ENCODE assay signal across 14 cellular contexts in genomic region chr2:230687498-230687897, GRCh38. TPM values are rescaled to one million over a fixed set of nuclear protein-coding genes. Genes with fewer than 3 reads are reported as not detected.
DNase-seq lines count a peak whose midpoint lies in the region; ATAC-seq, FAIRE-seq and TF ChIP-seq lines count a peak whose summit lies in the region.
"Had no signal": no experiment of that assay in that cellular context is flagged by ENCODE, and none has a peak within 500 bp of the region (broad histone marks: within the 10 kb centered on the region; RNA-seq: fewer than 3 reads in every experiment).

No MANE protein-coding gene starts in this region.

- H3K4me3 ChIP-seq in A549: no peak overlapping the region
- H3K4me3 ChIP-seq in CD4-positive, alpha-beta memory T cell (ENCODE audit: low read length in 2 of 2): no peak overlapping the region
- H3K4me3 ChIP-seq: spleen, tibial artery had no signal

- H3K27me3 Mint-ChIP-seq in CD4-positive, alpha-beta memory T cell: peaks cover 0 to 2% of the 10 kb centered on the region in 2 donors
- H3K27me3 Mint-ChIP-seq in endothelial cell (ENCODE audit: unreplicated experiment): peaks cover 2% of the 10 kb centered on the region
- H3K27me3 Mint-ChIP-seq: natural killer cell treated with Interleukin-12 subunit alpha and Interleukin-12 subunit beta and Interleukin-15 and Interleukin-18, amount 100 ng/mL, for 72 hours had no signal

- no peak for TF ChIP-seq POLR2A in A549 (IDR thresholded peaks at IDR 0.05; ENCODE audit: low read length)

- H3K9me3 ChIP-seq in A549: no peaks in the 10 kb centered on the region
- H3K9me3 ChIP-seq in CD4-positive, alpha-beta memory T cell (ENCODE audit: control insufficient read depth in 1 of 2, low read length in 2 of 2): no peaks in the 10 kb centered on the region
- H3K9me3 ChIP-seq: tibial artery had no signal

- H3K27ac Mint-ChIP-seq in CD4-positive, alpha-beta memory T cell: peak overlapping the region in 1 of 7 donors; percentile 78
- no peak overlapping the region for H3K27ac Mint-ChIP-seq in endothelial cell (ENCODE audit: unreplicated experiment)
- H3K27ac Mint-ChIP-seq: natural killer cell treated with Interleukin-12 subunit alpha and Interleukin-12 subunit beta and Interleukin-15 and Interleukin-18, amount 100 ng/mL, for 72 hours had no signal

- TF ChIP-seq EP300 in A549 (IDR thresholded peaks at IDR 0.05): no peak

- peak; percentile 70 to 74; a peak in 5 of 6 replicates for ATAC-seq in A549
- ATAC-seq: natural killer cell treated with Interleukin-12 subunit alpha and Interleukin-12 subunit beta and Interleukin-15 and Interleukin-18, amount 100 ng/mL, for 72 hours had no signal

- CTCF ChIA-PET in A549 (lab: Yijun Ruan, JAX): interaction anchor here (0.7 kb wide), 1 partner anchor 24 kb away, joined by 3 read pairs; no protein-coding TSS in a partner anchor
- CTCF ChIA-PET in CD4-positive, alpha-beta memory T cell (lab: Charles Lee; ENCODE audit: partially characterized antibody): interaction anchor here (1.3 kb wide), 1 partner anchor 12 kb away, joined by 3 read pairs; no protein-coding TSS in a partner anchor

- peaks cover 0 to 9% (median 3%) of the 10 kb centered on the region in 4 donors for H3K4me1 Mint-ChIP-seq in CD4-positive, alpha-beta memory T cell
- H3K4me1 Mint-ChIP-seq in endothelial cell (ENCODE audit: unreplicated experiment): no peaks in the 10 kb centered on the region

- H3K27me3 ChIP-seq in CD4-positive, alpha-beta memory T cell (ENCODE audit: insufficient read depth, low read length): no peaks in the 10 kb centered on the region
- H3K27me3 ChIP-seq: spleen had no signal

- peak; percentile 46 for FAIRE-seq in A549 (lab: Jason Lieb, UNC)

- peaks cover 53% of the 10 kb centered on the region for H3K4me1 ChIP-seq in A549
- H3K4me1 ChIP-seq in CD4-positive, alpha-beta memory T cell (ENCODE audit: insufficient read depth, low read length): no peaks in the 10 kb centered on the region
- H3K4me1 ChIP-seq: spleen had no signal

- H3K36me3 Mint-ChIP-seq in CD4-positive, alpha-beta memory T cell: no peaks in the 10 kb centered on the region
- H3K36me3 Mint-ChIP-seq in endothelial cell (ENCODE audit: low read depth, unreplicated experiment): no peaks in the 10 kb centered on the region
- H3K36me3 Mint-ChIP-seq: natural killer cell treated with Interleukin-12 subunit alpha and Interleukin-12 subunit beta and Interleukin-15 and Interleukin-18, amount 100 ng/mL, for 72 hours had no signal

- H3K27ac ChIP-seq in A549: peak overlapping the region; percentile 53 to 77
- H3K27ac ChIP-seq in CD4-positive, alpha-beta memory T cell (ENCODE audit: low read depth, low read length): no peak overlapping the region
- H3K27ac ChIP-seq in substantia nigra (ENCODE audit: low read depth, low read length, poor library complexity, severe bottlenecking): no peak overlapping the region
- H3K27ac ChIP-seq: spleen, tibial artery had no signal

- TF ChIP-seq CTCF in A549 (IDR thresholded peaks at IDR 0.05): no peak
- no peak for TF ChIP-seq CTCF in endothelial cell (IDR thresholded peaks at IDR 0.05; ENCODE audit: unreplicated experiment)

- DNase-seq in A549 (ENCODE audit: low read depth in 1 of 2, low spot score in 1 of 2): peak; percentile 38 to 56
- DNase-seq in HT1080 (ENCODE audit: low read depth): peak; percentile 88
- peak; percentile 49 for DNase-seq in astrocyte of the hippocampus (ENCODE audit: low read depth, low spot score)
- DNase-seq in kidney glomerular epithelial cell (lab: John Stamatoyannopoulos, UW): peak; percentile 21
- DNase-seq in SIG-M5 treated with dmso at 0.1 percent for 504 hours (lab: John Stamatoyannopoulos, UW; ENCODE audit: unreplicated experiment): no peak
- DNase-seq in CD4-positive, alpha-beta memory T cell: no peak
- no peak for DNase-seq in substantia nigra (lab: John Stamatoyannopoulos, UW)
- DNase-seq in endothelial cell (ENCODE audit: low spot score): no peak
- DNase-seq: aorta, erythroblast, MM.1S, spleen, tibial artery had no signal

- POLR2A ChIA-PET in A549 (lab: Yijun Ruan, JAX): no interaction called here
- POLR2A ChIA-PET in CD4-positive, alpha-beta memory T cell (lab: Charles Lee; ENCODE audit: partially characterized antibody): no interaction called here

- H3K4me2 ChIP-seq in A549: peak overlapping the region; percentile 67

- H3K9me3 Mint-ChIP-seq in CD4-positive, alpha-beta memory T cell: no peaks in the 10 kb centered on the region
- no peaks in the 10 kb centered on the region for H3K9me3 Mint-ChIP-seq in endothelial cell (ENCODE audit: unreplicated experiment)

- intact Hi-C loops in CD4-positive, alpha-beta memory T cell (cut with micrococcal nuclease): no loop called here

- no peak for TF ChIP-seq RAD21 in A549 (conservative IDR thresholded peaks at IDR 0.05 in 1 of 2, IDR thresholded peaks at IDR 0.05 in 1 of 2)

- peak overlapping the region in 1 of 8 donors; percentile 23 for H3K4me3 Mint-ChIP-seq in CD4-positive, alpha-beta memory T cell
- no peak overlapping the region for H3K4me3 Mint-ChIP-seq in endothelial cell (ENCODE audit: unreplicated experiment)
- H3K4me3 Mint-ChIP-seq: natural killer cell treated with Interleukin-12 subunit alpha and Interleukin-12 subunit beta and Interleukin-15 and Interleukin-18, amount 100 ng/mL, for 72 hours had no signal

- 17% methylated on average over 5 of the region's 5 CpGs for WGBS in A549 (ENCODE audit: missing lambda C conversion rate)

- no peaks in the 10 kb centered on the region for H3K36me3 ChIP-seq in CD4-positive, alpha-beta memory T cell (ENCODE audit: insufficient read depth, low read length)
- H3K36me3 ChIP-seq: spleen, tibial artery had no signal

TF ChIP-seq in A549, 52 proteins besides CTCF, POLR2A, EP300 and RAD21:
- TF ChIP-seq ATOH8 (CRISPR knock-in tag; IDR thresholded peaks at IDR 0.05; ENCODE audit: low read depth): no peak
- TF ChIP-seq SREBF2 (IDR thresholded peaks at IDR 0.05): no peak
- TF ChIP-seq FOSL2 (IDR thresholded peaks at IDR 0.05): 0 out of 2 replicates have a peak, but pooled peaks have one; percentile 18
- TF ChIP-seq FOSL2 (CRISPR knock-in tag; IDR thresholded peaks at IDR 0.05): 0 out of 2 replicates have a peak, but pooled peaks have one; percentile 16

RNA-seq across cellular contexts. Expression of gene CAB39, which starts 25.1 kb away (rescaled TPM):
- polyA plus RNA-seq in A549 (2011; rRNA removed) (50.7 and 54.2 TPM in 2 replicates), A549 (2017; fragmentation: RNase III; extraction: RNeasy Plus Mini Kit Qiagen cat#74134 plus additional on column Dnase treatment) (28.4 to 30.2 TPM (median 30.1 TPM) in 3 replicates)
- polyA plus RNA-seq in A549 (2012; cell fraction: cytosol; rRNA removed): 12.6 and 12.8 TPM in 2 replicates
- 8.1 and 12.8 TPM in 2 replicates for polyA plus RNA-seq in A549 (2012; cell fraction: nucleus; rRNA removed)
- 38.6 and 42.2 TPM in 2 replicates for polyA minus RNA-seq in A549 (2011; rRNA and poly(A)+ RNA removed)
- 41.9 and 49.1 TPM in 2 replicates for total RNA-seq in HT1080 (2014; rRNA removed; shearing (Covaris generic))
- polyA plus RNA-seq in HT1080 (2015; cell fraction: cytosol; rRNA removed): 51.5 and 60.7 TPM in 2 replicates
- 44.3 and 46.4 TPM in 2 replicates for polyA plus RNA-seq in HT1080 (2015; cell fraction: nucleus; rRNA removed)
- 100 to 1,000 TPM; 112 to 115 TPM for total RNA-seq in CD4-positive, alpha-beta memory T cell
- 10 to 100 TPM; 80.8 to 88.5 TPM for polyA plus RNA-seq in CD4-positive, alpha-beta memory T cell
- total RNA-seq in endothelial cell (ENCODE audit: unreplicated experiment): 48.7 TPM

Comparison
In these comparisons a context has a peak if more than half of its experiments do, and no peak if none do; other contexts are left out.
1. DNase-seq: peak in A549 (2 of 2), HT1080 (single experiment), astrocyte of the hippocampus (single experiment) and kidney glomerular epithelial cell (single experiment); none in SIG-M5 treated with dmso at 0.1 percent for 504 hours (single experiment), CD4-positive, alpha-beta memory T cell (0 of 5), substantia nigra (0 of 49) and endothelial cell (single experiment).
2. H3K27ac ChIP-seq: peak in A549 (2 of 2); none in CD4-positive, alpha-beta memory T cell (single experiment) and substantia nigra (single experiment).